Comparison of ENCODE assay signal across 8 cellular contexts in the genomic region with DNA sequence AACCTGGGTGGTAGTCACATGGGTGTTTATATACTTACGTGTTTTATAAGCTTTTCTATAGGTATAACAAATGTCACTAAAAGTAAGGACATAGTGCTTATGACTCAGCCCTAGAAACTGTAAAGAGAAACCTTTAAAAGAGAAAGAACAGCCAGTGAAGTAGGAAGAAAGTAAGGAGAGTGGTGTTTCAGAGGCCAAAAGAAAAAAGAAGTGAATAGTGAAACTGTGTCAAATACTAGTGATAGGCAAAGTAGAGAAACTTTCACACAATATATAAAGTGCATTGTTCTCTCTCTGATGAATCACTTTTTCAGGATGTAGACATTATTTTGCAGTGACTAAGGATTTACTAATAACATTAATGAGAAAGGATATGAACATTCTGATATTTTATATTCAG.
DNase-seq lines count a peak whose midpoint lies in the region; ATAC-seq lines count a peak whose summit lies in the region.

No MANE protein-coding gene starts in this region.

- peak; percentile 58 to 69 for ATAC-seq in activated T-cell treated with anti-CD3 and anti-CD28 coated beads, Interleukin-2, amount 50 U/mL, for 72 hours (replicated peaks in 1 of 2)
- peak; percentile 91 for ATAC-seq in HG03066 (IDR thresholded peaks at IDR 0.05; ENCODE audit: low read depth, unreplicated experiment)
- peak; percentile 79 to 86 for ATAC-seq in stimulated activated naive B cell treated with anti-CD40 and anti-IgM and Interleukin-4, amounts not matched to agents 10 μg/mL and 1 μg/mL and 100 μg/mL, for 72 hours (replicated peaks)
- ATAC-seq in GM19023 (IDR thresholded peaks at IDR 0.05; ENCODE audit: unreplicated experiment) = no peak

- intact Hi-C loops in activated T-helper 2 cell treated with anti-CD3 and anti-CD28 coated beads, Interferon-gamma antibody, Interleukin-2, Interleukin-4, amounts not matched to agents 10 μg/mL and 5 μg/mL and 100 μg/mL, durations not matched to agents 14 hours and 24 hours and 36 hours (cut with micrococcal nuclease) = loop anchor here (2.0 kb wide), 2 partner anchors 30 to 74 kb away; a partner anchor contains a TSS

- peaks cover 30% of the 10 kb centered on the region for H3K4me1 Mint-ChIP-seq in activated T-cell treated with anti-CD3 and anti-CD28 coated beads, Interleukin-2, amount 50 U/mL, for 72 hours (ENCODE audit: low read depth)
- H3K4me1 Mint-ChIP-seq in activated T-helper 2 cell treated with anti-CD3 and anti-CD28 coated beads, Interferon-gamma antibody, Interleukin-2, Interleukin-4, amounts not matched to agents 10 μg/mL and 5 μg/mL and 100 μg/mL, durations not matched to agents 14 hours and 24 hours and 36 hours (ENCODE audit: low read depth) = peaks cover 26% of the 10 kb centered on the region
- H3K4me1 Mint-ChIP-seq in stimulated activated naive B cell treated with anti-CD40 and anti-IgM and Interleukin-4, amounts not matched to agents 10 μg/mL and 1 μg/mL and 100 μg/mL, for 72 hours = peaks cover 4 to 15% of the 10 kb centered on the region in 2 donors

- DNase-seq in activated T-cell treated with anti-CD3 and anti-CD28 coated beads, Interleukin-2, amount 50 U/mL, for 72 hours = no peak
- no peak for DNase-seq in activated T-cell treated with anti-CD3 and anti-CD28 coated beads, Interleukin-2, amount 50 U/mL, for 1 hour
- no peak for DNase-seq in activated T-helper 2 cell treated with anti-CD3 and anti-CD28 coated beads, Interferon-gamma antibody, Interleukin-2, Interleukin-4, amounts not matched to agents 10 μg/mL and 5 μg/mL and 100 μg/mL, durations not matched to agents 14 hours and 24 hours and 36 hours (ENCODE audit: low spot score)
- no peak for DNase-seq in stimulated activated naive B cell treated with anti-CD40 and anti-IgM and Interleukin-4, amounts not matched to agents 10 μg/mL and 1 μg/mL and 100 μg/mL, for 72 hours
- DNase-seq in SKM-1 (lab: John Stamatoyannopoulos, UW; ENCODE audit: unreplicated experiment) = no peak
- no peak for DNase-seq in middle frontal gyrus (ENCODE audit: extremely low spot score, low spot score)

- H3K9me3 Mint-ChIP-seq in activated T-cell treated with anti-CD3 and anti-CD28 coated beads, Interleukin-2, amount 50 U/mL, for 72 hours = no peaks in the 10 kb centered on the region
- no peaks in the 10 kb centered on the region for H3K9me3 Mint-ChIP-seq in activated T-helper 2 cell treated with anti-CD3 and anti-CD28 coated beads, Interferon-gamma antibody, Interleukin-2, Interleukin-4, amounts not matched to agents 10 μg/mL and 5 μg/mL and 100 μg/mL, durations not matched to agents 14 hours and 24 hours and 36 hours
- no peaks in the 10 kb centered on the region for H3K9me3 Mint-ChIP-seq in stimulated activated naive B cell treated with anti-CD40 and anti-IgM and Interleukin-4, amounts not matched to agents 10 μg/mL and 1 μg/mL and 100 μg/mL, for 72 hours

- H3K27me3 Mint-ChIP-seq in activated T-cell treated with anti-CD3 and anti-CD28 coated beads, Interleukin-2, amount 50 U/mL, for 72 hours (ENCODE audit: low read depth) = no peaks in the 10 kb centered on the region
- no peaks in the 10 kb centered on the region for H3K27me3 Mint-ChIP-seq in activated T-helper 2 cell treated with anti-CD3 and anti-CD28 coated beads, Interferon-gamma antibody, Interleukin-2, Interleukin-4, amounts not matched to agents 10 μg/mL and 5 μg/mL and 100 μg/mL, durations not matched to agents 14 hours and 24 hours and 36 hours (ENCODE audit: low read depth)
- no peaks in the 10 kb centered on the region for H3K27me3 Mint-ChIP-seq in stimulated activated naive B cell treated with anti-CD40 and anti-IgM and Interleukin-4, amounts not matched to agents 10 μg/mL and 1 μg/mL and 100 μg/mL, for 72 hours

- peaks cover 2 to 14% of the 10 kb centered on the region in 2 donors for H3K36me3 Mint-ChIP-seq in activated T-cell treated with anti-CD3 and anti-CD28 coated beads, Interleukin-2, amount 50 U/mL, for 72 hours (ENCODE audit: insufficient read depth in 2 of 2)
- peaks cover 54% of the 10 kb centered on the region for H3K36me3 Mint-ChIP-seq in activated T-helper 2 cell treated with anti-CD3 and anti-CD28 coated beads, Interferon-gamma antibody, Interleukin-2, Interleukin-4, amounts not matched to agents 10 μg/mL and 5 μg/mL and 100 μg/mL, durations not matched to agents 14 hours and 24 hours and 36 hours (ENCODE audit: low read depth)
- H3K36me3 Mint-ChIP-seq in stimulated activated naive B cell treated with anti-CD40 and anti-IgM and Interleukin-4, amounts not matched to agents 10 μg/mL and 1 μg/mL and 100 μg/mL, for 72 hours = peaks cover 31 to 34% of the 10 kb centered on the region in 2 donors

- peak overlapping the region; percentile 2 to 60 for H3K4me3 Mint-ChIP-seq in activated T-cell treated with anti-CD3 and anti-CD28 coated beads, Interleukin-2, amount 50 U/mL, for 72 hours
- H3K4me3 Mint-ChIP-seq in activated T-helper 2 cell treated with anti-CD3 and anti-CD28 coated beads, Interferon-gamma antibody, Interleukin-2, Interleukin-4, amounts not matched to agents 10 μg/mL and 5 μg/mL and 100 μg/mL, durations not matched to agents 14 hours and 24 hours and 36 hours (ENCODE audit: low read depth) = no peak overlapping the region
- no peak overlapping the region for H3K4me3 Mint-ChIP-seq in stimulated activated naive B cell treated with anti-CD40 and anti-IgM and Interleukin-4, amounts not matched to agents 10 μg/mL and 1 μg/mL and 100 μg/mL, for 72 hours

- H3K27ac Mint-ChIP-seq in activated T-cell treated with anti-CD3 and anti-CD28 coated beads, Interleukin-2, amount 50 U/mL, for 72 hours = peak overlapping the region; percentile 89
- peak overlapping the region; percentile 34 for H3K27ac Mint-ChIP-seq in activated T-helper 2 cell treated with anti-CD3 and anti-CD28 coated beads, Interferon-gamma antibody, Interleukin-2, Interleukin-4, amounts not matched to agents 10 μg/mL and 5 μg/mL and 100 μg/mL, durations not matched to agents 14 hours and 24 hours and 36 hours
- no peak overlapping the region for H3K27ac Mint-ChIP-seq in stimulated activated naive B cell treated with anti-CD40 and anti-IgM and Interleukin-4, amounts not matched to agents 10 μg/mL and 1 μg/mL and 100 μg/mL, for 72 hours

Comparison
In these comparisons a context has a peak if more than half of its experiments do, and no peak if none do; other contexts are left out.
1. H3K4me3 Mint-ChIP-seq: peak in activated T-cell treated with anti-CD3 and anti-CD28 coated beads, Interleukin-2, amount 50 U/mL, for 72 hours (2 of 2); none in activated T-helper 2 cell treated with anti-CD3 and anti-CD28 coated beads, Interferon-gamma antibody, Interleukin-2, Interleukin-4, amounts not matched to agents 10 μg/mL and 5 μg/mL and 100 μg/mL, durations not matched to agents 14 hours and 24 hours and 36 hours (single experiment) and stimulated activated naive B cell treated with anti-CD40 and anti-IgM and Interleukin-4, amounts not matched to agents 10 μg/mL and 1 μg/mL and 100 μg/mL, for 72 hours (0 of 2).